ENCODE assay signal across 8 cellular contexts in the genomic region with DNA sequence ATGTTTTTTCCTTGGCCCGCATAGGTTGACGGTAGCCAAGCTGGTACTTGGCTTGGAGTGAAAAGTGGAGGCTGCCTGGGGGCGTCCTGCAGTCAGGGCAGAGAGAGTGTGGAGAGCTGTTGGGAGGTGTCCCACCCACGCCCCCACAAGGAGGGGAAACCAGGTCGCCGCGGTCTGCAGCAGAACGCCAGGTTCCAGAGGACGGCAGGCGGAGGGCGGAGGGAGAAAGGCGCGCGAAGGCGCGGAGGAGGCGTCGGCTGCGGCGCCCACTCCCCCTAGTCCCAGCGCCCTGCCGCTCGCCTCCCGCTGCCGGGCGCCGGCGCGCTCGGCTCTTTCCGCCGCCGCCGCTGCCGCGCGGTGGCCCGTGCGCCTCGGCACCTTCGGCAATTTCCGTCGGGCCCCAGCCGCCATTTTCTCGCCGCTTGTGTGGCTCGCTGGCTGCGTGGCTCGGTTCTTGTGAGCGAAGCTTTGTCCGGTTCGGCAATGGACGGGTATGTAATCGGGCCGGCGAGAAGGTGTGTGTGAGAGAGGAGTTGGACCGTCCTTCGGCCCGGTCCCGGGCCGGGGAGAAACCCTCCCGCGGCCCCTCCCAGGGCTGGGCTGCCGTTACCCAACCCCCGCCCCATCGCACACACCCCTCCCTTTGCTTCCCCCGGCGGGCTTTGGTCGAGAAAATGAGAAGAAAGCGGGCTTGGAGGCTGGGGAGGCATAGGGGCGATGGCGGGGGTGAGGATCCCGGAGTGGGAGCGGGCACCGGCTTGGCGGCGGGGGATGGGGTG. TPM values are rescaled to one million over a fixed set of nuclear protein-coding genes. Genes with fewer than 3 reads are reported as not detected.
A peak's percentile ranks its signal among the peaks of the same experiment; 100 is the strongest.
DNase-seq lines count a peak whose midpoint lies in the region; ATAC-seq and TF ChIP-seq lines count a peak whose summit lies in the region.

A gene with protein sequence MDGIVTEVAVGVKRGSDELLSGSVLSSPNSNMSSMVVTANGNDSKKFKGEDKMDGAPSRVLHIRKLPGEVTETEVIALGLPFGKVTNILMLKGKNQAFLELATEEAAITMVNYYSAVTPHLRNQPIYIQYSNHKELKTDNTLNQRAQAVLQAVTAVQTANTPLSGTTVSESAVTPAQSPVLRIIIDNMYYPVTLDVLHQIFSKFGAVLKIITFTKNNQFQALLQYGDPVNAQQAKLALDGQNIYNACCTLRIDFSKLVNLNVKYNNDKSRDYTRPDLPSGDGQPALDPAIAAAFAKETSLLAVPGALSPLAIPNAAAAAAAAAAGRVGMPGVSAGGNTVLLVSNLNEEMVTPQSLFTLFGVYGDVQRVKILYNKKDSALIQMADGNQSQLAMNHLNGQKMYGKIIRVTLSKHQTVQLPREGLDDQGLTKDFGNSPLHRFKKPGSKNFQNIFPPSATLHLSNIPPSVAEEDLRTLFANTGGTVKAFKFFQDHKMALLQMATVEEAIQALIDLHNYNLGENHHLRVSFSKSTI (plus strand): TSS at position 403 of the 779 bp plus-strand sequence. CDS start 81 bp downstream, at position 484.

- peak; percentile 97 for ATAC-seq in HG03354 (IDR thresholded peaks at IDR 0.05; ENCODE audit: poor library complexity, severe bottlenecking, unreplicated experiment)

- TF ChIP-seq CTCF in BE2C (IDR thresholded peaks at IDR 0.05; ENCODE audit: low read depth, low read length), result no peak
- no peak for TF ChIP-seq CTCF in colonic mucosa (IDR thresholded peaks at IDR 0.05)

- peak; percentile 57 for TF ChIP-seq POLR2A in GM19099 (IDR thresholded peaks at IDR 0.05; ENCODE audit: extremely low read depth, insufficient read length, low read depth)

- intact Hi-C loops in activated CD4-positive, alpha-beta T cell treated with anti-CD3 and anti-CD28 coated beads, Interleukin-2, amount 10 ng/mL, durations not matched to agents 24 days and 14 days (cut with micrococcal nuclease), result loop anchor here (5.0 to 10.0 kb wide), 2 partner anchors 359 to 1193 kb away; no protein-coding TSS in a partner anchor
- intact Hi-C loops in colonic mucosa (cut with DNase I), result no loop called here

- H3K27me3 Mint-ChIP-seq in activated CD4-positive, alpha-beta T cell treated with anti-CD3 and anti-CD28 coated beads, Interleukin-2, amount 10 ng/mL, durations not matched to agents 24 days and 14 days, result peaks cover 7% of the 10 kb centered on the region

- H3K9me3 Mint-ChIP-seq in activated CD4-positive, alpha-beta T cell treated with anti-CD3 and anti-CD28 coated beads, Interleukin-2, amount 10 ng/mL, durations not matched to agents 24 days and 14 days, result peaks cover 3% of the 10 kb centered on the region

- peak within 1 kb of the TSS; percentile 90 to 91 for H3K9ac ChIP-seq in colonic mucosa (ENCODE audit: low read depth in 2 of 2, low read length in 2 of 2)

- no peaks in the 10 kb centered on the region for H3K9me3 ChIP-seq in BE2C
- H3K9me3 ChIP-seq in colonic mucosa, result no peaks in the 10 kb centered on the region

- H3K4me3 ChIP-seq in BE2C (ENCODE audit: low read depth, low read length), result peak within 1 kb of the TSS; percentile 88
- H3K4me3 ChIP-seq in colonic mucosa, result peak within 1 kb of the TSS; percentile 95

- H3K36me3 Mint-ChIP-seq in activated CD4-positive, alpha-beta T cell treated with anti-CD3 and anti-CD28 coated beads, Interleukin-2, amount 10 ng/mL, durations not matched to agents 24 days and 14 days (ENCODE audit: low read depth), result peaks cover 22% of the 10 kb centered on the region

- H3K27ac Mint-ChIP-seq in activated CD4-positive, alpha-beta T cell treated with anti-CD3 and anti-CD28 coated beads, Interleukin-2, amount 10 ng/mL, durations not matched to agents 24 days and 14 days, result peak within 1 kb of the TSS; percentile 93

- H3K4me1 ChIP-seq in BE2C, result peaks cover 3% of the 10 kb centered on the region
- no peaks in the 10 kb centered on the region for H3K4me1 ChIP-seq in colonic mucosa

- H3K4me1 Mint-ChIP-seq in activated CD4-positive, alpha-beta T cell treated with anti-CD3 and anti-CD28 coated beads, Interleukin-2, amount 10 ng/mL, durations not matched to agents 24 days and 14 days, result peaks cover 20% of the 10 kb centered on the region

- H3K27me3 ChIP-seq in BE2C (no peaks in the 10 kb centered on the region), colonic mucosa (no peaks in the 10 kb centered on the region)

- DNase-seq in BE2C (peak; percentile 89), NCI-H510A (lab: John Stamatoyannopoulos, UW) (peak; percentile 68), colonic mucosa (peak; percentile 82), left kidney (ENCODE audit: low read depth, low spot score) (peak; percentile 96)
- peak; percentile 95 for DNase-seq in activated CD4-positive, alpha-beta T cell treated with anti-CD3 and anti-CD28 coated beads, Interleukin-2, amount 10 ng/mL, durations not matched to agents 24 days and 14 days
- peak; percentile 81 to 84 for DNase-seq in stimulated activated CD4-positive, alpha-beta T cell treated with anti-CD3 and anti-CD28 coated beads, Interleukin-2, amount 100 ng/mL, for 24 hours

- peaks cover 29% of the 10 kb centered on the region for H3K36me3 ChIP-seq in BE2C
- no peaks in the 10 kb centered on the region for H3K36me3 ChIP-seq in colonic mucosa

- peak within 1 kb of the TSS; percentile 97 for H3K4me3 Mint-ChIP-seq in activated CD4-positive, alpha-beta T cell treated with anti-CD3 and anti-CD28 coated beads, Interleukin-2, amount 10 ng/mL, durations not matched to agents 24 days and 14 days

- H3K27ac ChIP-seq in colonic mucosa, result peak within 1 kb of the TSS; percentile 83

RNA-seq across cellular contexts. Expression of the gene that starts here (rescaled TPM):
- 12.2 TPM for polyA plus RNA-seq in BE2C (2012; ENCODE audit: insufficient read depth, insufficient read length, low read depth)
- total RNA-seq in activated CD4-positive, alpha-beta T cell treated with anti-CD3 and anti-CD28 coated beads, Interleukin-2, amount 10 ng/mL, durations not matched to agents 24 days and 14 days, result 15.6 and 16.2 TPM in 2 replicates
- 10 to 100 TPM in 1 of 2 donors, 1 to 10 TPM in 1; 9.1 to 17.0 TPM for total RNA-seq in colonic mucosa

Comparison
In these comparisons a context has a peak if more than half of its experiments do, and no peak if none do; other contexts are left out.
1. Peak in every context shown above with its lines: DNase-seq, ATAC-seq, H3K4me3 ChIP-seq and H3K27ac ChIP-seq.